ENCODE assay signal across 8 cellular contexts in the genomic region with DNA sequence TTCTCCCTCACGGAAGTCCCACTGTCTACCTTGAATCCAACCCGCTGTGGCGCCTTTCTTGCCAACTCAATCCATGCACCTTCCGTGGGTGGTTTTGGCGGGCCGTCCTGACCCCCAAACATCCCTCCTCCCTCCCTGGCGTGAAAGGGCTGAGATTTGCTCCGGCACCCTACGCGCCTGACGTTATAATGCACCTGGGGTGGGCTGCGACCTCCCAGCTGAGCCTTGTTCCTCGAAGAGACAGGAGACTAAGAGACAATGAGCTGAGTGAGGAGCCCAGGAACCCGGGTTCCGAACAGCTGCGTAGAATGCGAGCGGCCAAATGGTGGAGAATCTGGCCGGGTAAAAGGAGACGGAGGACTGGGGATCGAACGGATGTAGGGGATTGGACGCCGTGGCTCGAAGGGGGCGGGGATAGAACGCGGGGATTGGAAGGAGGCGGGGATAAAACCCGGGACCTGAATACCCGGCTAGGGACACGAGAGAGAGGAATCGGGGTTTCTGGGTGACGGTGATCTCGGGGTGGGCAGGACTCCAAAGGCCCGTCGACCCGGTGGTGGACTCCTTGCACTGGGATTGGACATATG. TPM values are rescaled to one million over a fixed set of nuclear protein-coding genes. Genes with fewer than 3 reads are reported as not detected.
A peak's percentile ranks its signal among the peaks of the same experiment; 100 is the strongest.
DNase-seq lines count a peak whose midpoint lies in the region; ATAC-seq and TF ChIP-seq lines count a peak whose summit lies in the region.

TSS of gene CPT1C (plus strand) at position 461 of the 587 bp plus-strand sequence. CDS start 1,137 bp downstream, outside the sequence.

- H3K4me3 Mint-ChIP-seq in mesothelial cell of epicardium, result peak within 1 kb of the TSS; percentile 77

- no peak for TF ChIP-seq CTCF in mesothelial cell of epicardium (IDR thresholded peaks at IDR 0.05; ENCODE audit: unreplicated experiment)

- peak within 1 kb of the TSS; percentile 66 to 77 for H3K27ac ChIP-seq in esophagus (ENCODE audit: low read depth in 2 of 2, low read length in 1 of 2)

- H3K9me3 Mint-ChIP-seq in mesothelial cell of epicardium, result no peaks in the 10 kb centered on the region

- H3K4me1 Mint-ChIP-seq in mesothelial cell of epicardium, result peaks cover 22% of the 10 kb centered on the region

- no peaks in the 10 kb centered on the region for H3K27me3 ChIP-seq in esophagus (ENCODE audit: control insufficient read depth in 1 of 2, insufficient read depth in 2 of 2, low read length in 2 of 2)

- H3K27me3 Mint-ChIP-seq in mesothelial cell of epicardium (ENCODE audit: low read depth), result peaks cover 6% of the 10 kb centered on the region

- peak within 1 kb of the TSS; percentile 91 for H3K27ac Mint-ChIP-seq in mesothelial cell of epicardium

- peak within 1 kb of the TSS; percentile 43 to 58 for H3K4me3 ChIP-seq in esophagus (ENCODE audit: low read depth in 1 of 2, low read length in 2 of 2)

- ATAC-seq in HG02981 (IDR thresholded peaks at IDR 0.05; ENCODE audit: unreplicated experiment) (no peak), HG02610 (IDR thresholded peaks at IDR 0.05; ENCODE audit: unreplicated experiment) (no peak)

- DNase-seq in DMS53 treated with DMSO at 0.1 percent for 48 hours (lab: John Stamatoyannopoulos, UW; ENCODE audit: unreplicated experiment), result peak; percentile 74
- peak; percentile 95 for DNase-seq in NCI-H2171 treated with DMSO at 0.1 percent for 48 hours (lab: John Stamatoyannopoulos, UW)
- peak; percentile 61 for DNase-seq in activated T-cell treated with anti-CD3 and anti-CD28 coated beads for 48 hours (ENCODE audit: low read depth)
- DNase-seq in mesothelial cell of epicardium (ENCODE audit: low spot score in 2 of 2, unreplicated experiment in 2 of 2), result peak; percentile 62 to 80
- DNase-seq in stimulated activated CD8-positive, alpha-beta memory T cell treated with anti-CD3 and anti-CD28 coated beads, Interleukin-7, amount 100 ng/mL, for 24 hours (ENCODE audit: low read depth), result peak; percentile 30

- H3K4me1 ChIP-seq in esophagus (ENCODE audit: control insufficient read depth in 2 of 2, insufficient read depth in 2 of 2, low read length in 1 of 2), result peaks cover 0 to 5% of the 10 kb centered on the region in 2 donors

- 2 to 3% methylated on average over 38 of the region's 38 CpGs for WGBS in esophagus, 2 donors

- no peaks in the 10 kb centered on the region for H3K9me3 ChIP-seq in esophagus (ENCODE audit: control insufficient read depth in 2 of 2, insufficient read depth in 1 of 2, low read depth in 1 of 2, low read length in 1 of 2)

- H3K36me3 Mint-ChIP-seq in mesothelial cell of epicardium, result peaks cover 8% of the 10 kb centered on the region

- peaks cover 3 to 20% of the 10 kb centered on the region in 2 donors for H3K36me3 ChIP-seq in esophagus (ENCODE audit: control insufficient read depth in 2 of 2, insufficient read depth in 2 of 2, low read length in 1 of 2)

RNA-seq across cellular contexts. Expression of gene CPT1C, which starts in this region (rescaled TPM):
- 1 to 10 TPM; 1.8 to 4.1 TPM for polyA plus RNA-seq in esophagus
- total RNA-seq in mesothelial cell of epicardium, result 60.3 to 62.5 TPM (median 60.9 TPM) in 3 replicates

Comparison
In these comparisons a context has a peak if more than half of its experiments do, and no peak if none do; other contexts are left out.
1. DNase-seq: peak in every context shown above with its lines; median percentile 95 in NCI-H2171 treated with DMSO at 0.1 percent for 48 hours; 74 in DMS53 treated with DMSO at 0.1 percent for 48 hours; 71 in mesothelial cell of epicardium; 61 in activated T-cell treated with anti-CD3 and anti-CD28 coated beads for 48 hours; 30 in stimulated activated CD8-positive, alpha-beta memory T cell treated with anti-CD3 and anti-CD28 coated beads, Interleukin-7, amount 100 ng/mL, for 24 hours.